In genomic region chr2:181621779-181622490, GRCh38 we compare ENCODE assay signal across 26 cellular contexts. TPM values are rescaled to one million over a fixed set of nuclear protein-coding genes. Genes with fewer than 3 reads are reported as not detected.
"Had no signal": no experiment of that assay in that cellular context is flagged by ENCODE, and none has a peak within 500 bp of the region (broad histone marks: within the 10 kb centered on the region; RNA-seq: fewer than 3 reads in every experiment).

No MANE protein-coding gene starts in this region.

- H3K9me3 Mint-ChIP-seq: activated T-cell treated with anti-CD3 and anti-CD28 coated beads, Interleukin-2, amount 50 U/mL, for 24 hours; activated T-helper 17 cell treated with anti-CD3 and anti-CD28 coated beads, Interleukin-2, amount 50 U/mL, for 72 hours; central memory CD8-positive, alpha-beta T cell; memory B cell; natural killer cell treated with Interleukin-12 subunit alpha and Interleukin-12 subunit beta and Interleukin-15 and Interleukin-18, amount 100 ng/mL, for 72 hours had no signal

- H3K4me3 Mint-ChIP-seq: activated naive CD8-positive, alpha-beta T cell; activated T-cell treated with anti-CD3 and anti-CD28 coated beads, Interleukin-2, amount 50 U/mL, for 24 hours; activated T-helper 17 cell treated with anti-CD3 and anti-CD28 coated beads, Interleukin-2, amount 50 U/mL, for 72 hours; central memory CD8-positive, alpha-beta T cell; memory B cell; natural killer cell treated with Interleukin-12 subunit alpha and Interleukin-12 subunit beta and Interleukin-15 and Interleukin-18, amount 100 ng/mL, for 72 hours had no signal

- H3K36me3 Mint-ChIP-seq: memory B cell; natural killer cell treated with Interleukin-12 subunit alpha and Interleukin-12 subunit beta and Interleukin-15 and Interleukin-18, amount 100 ng/mL, for 72 hours had no signal

- H3K27me3 ChIP-seq: breast epithelium, ovary, right atrium auricular region, thyroid gland, upper lobe of right lung had no signal

- DNase-seq: activated CD4-positive, alpha-beta T cell treated with anti-CD3 and anti-CD28 coated beads for 1 hour; activated CD8-positive, alpha-beta memory T cell treated with anti-CD3 and anti-CD28 coated beads, Interleukin-2, amount 50 U/mL, for 4 hours; activated T-cell treated with anti-CD3 and anti-CD28 coated beads, Interleukin-2, amount 50 U/mL, for 24 hours; amniotic stem cell; esophagus squamous epithelium; heart left ventricle; islet precursor cell; left cardiac atrium; ovary; stimulated activated CD4-positive, alpha-beta T cell treated with anti-CD3 and anti-CD28 coated beads, Interleukin-4, amount 100 ng/mL, for 24 hours; stimulated activated naive CD4-positive, alpha-beta T cell treated with Interleukin-2 at 50 U/mL for 16 hours; T-helper 9 cell; thyroid gland; upper lobe of right lung had no signal

- H3K27ac Mint-ChIP-seq: activated naive CD8-positive, alpha-beta T cell; activated T-cell treated with anti-CD3 and anti-CD28 coated beads, Interleukin-2, amount 50 U/mL, for 24 hours; activated T-helper 17 cell treated with anti-CD3 and anti-CD28 coated beads, Interleukin-2, amount 50 U/mL, for 72 hours; memory B cell; natural killer cell treated with Interleukin-12 subunit alpha and Interleukin-12 subunit beta and Interleukin-15 and Interleukin-18, amount 100 ng/mL, for 72 hours had no signal

- H3K27ac ChIP-seq: breast epithelium, coronary artery, esophagus squamous epithelium, heart left ventricle, neutrophil, ovary, prostate gland, right atrium auricular region, thyroid gland, upper lobe of right lung had no signal

- H3K9me3 ChIP-seq: breast epithelium, esophagus squamous epithelium, heart left ventricle, neutrophil, ovary, prostate gland, right atrium auricular region, thyroid gland, upper lobe of right lung had no signal

- H3K4me3 ChIP-seq: breast epithelium, coronary artery, esophagus squamous epithelium, heart left ventricle, ovary, prostate gland, right atrium auricular region, thyroid gland, upper lobe of right lung had no signal

- H3K4me1 Mint-ChIP-seq: activated T-helper 17 cell treated with anti-CD3 and anti-CD28 coated beads, Interleukin-2, amount 50 U/mL, for 72 hours; central memory CD8-positive, alpha-beta T cell; memory B cell had no signal

- H3K4me1 ChIP-seq: breast epithelium, esophagus squamous epithelium, heart left ventricle, prostate gland, right atrium auricular region, thyroid gland, upper lobe of right lung had no signal

- H3K36me3 ChIP-seq: breast epithelium, esophagus squamous epithelium, heart left ventricle, neutrophil, ovary, prostate gland, right atrium auricular region, thyroid gland, upper lobe of right lung had no signal

- ATAC-seq: activated T-helper 17 cell treated with anti-CD3 and anti-CD28 coated beads, Interleukin-2, amount 50 U/mL, for 72 hours; heart left ventricle; left cardiac atrium; natural killer cell treated with Interleukin-12 subunit alpha and Interleukin-12 subunit beta and Interleukin-15 and Interleukin-18, amount 100 ng/mL, for 72 hours; upper lobe of right lung had no signal

RNA-seq across cellular contexts. Expression of gene CERKL, which starts 35.0 kb away (rescaled TPM):
- total RNA-seq: activated T-helper 17 cell treated with anti-CD3 and anti-CD28 coated beads, Interleukin-2, amount 50 U/mL, for 72 hours; heart left ventricle; left cardiac atrium; natural killer cell treated with Interleukin-12 subunit alpha and Interleukin-12 subunit beta and Interleukin-15 and Interleukin-18, amount 100 ng/mL, for 72 hours; right atrium auricular region; thyroid gland had no signal
- polyA plus RNA-seq: heart left ventricle had no signal

RNA-seq across cellular contexts. Expression of gene NEUROD1, which starts 58.4 kb away (rescaled TPM):
- total RNA-seq: activated T-helper 17 cell treated with anti-CD3 and anti-CD28 coated beads, Interleukin-2, amount 50 U/mL, for 72 hours; breast epithelium; esophagus squamous epithelium; fibroblast of villous mesenchyme; heart left ventricle; left cardiac atrium; liver; natural killer cell treated with Interleukin-12 subunit alpha and Interleukin-12 subunit beta and Interleukin-15 and Interleukin-18, amount 100 ng/mL, for 72 hours; ovary; prostate gland; right atrium auricular region; thyroid gland; upper lobe of right lung had no signal
- polyA plus RNA-seq: heart left ventricle, liver, ovary had no signal
